Comparison of ENCODE assay signal across 14 cellular contexts in genomic region chr18:3104190-3105054, GRCh38.
DNase-seq lines count a peak whose midpoint lies in the region; ATAC-seq and TF ChIP-seq lines count a peak whose summit lies in the region.
"Had no signal": no experiment of that assay in that cellular context is flagged by ENCODE, and none has a peak within 500 bp of the region (broad histone marks: within the 10 kb centered on the region; RNA-seq: fewer than 3 reads in every experiment).

No MANE protein-coding gene starts in this region.

- TF ChIP-seq CTCF in HFFc6 (IDR thresholded peaks at IDR 0.05) (no peak), astrocyte of the spinal cord (IDR thresholded peaks at IDR 0.05; ENCODE audit: low read depth, low read length) (no peak)

- in situ Hi-C loops in astrocyte of the spinal cord (cut with HindIII; ENCODE audit: low sequenced_read_pairs) = no loop called here

- peaks cover 11% of the 10 kb centered on the region for H3K27me3 Mint-ChIP-seq in HFFc6 (ENCODE audit: insufficient read depth)
- H3K27me3 Mint-ChIP-seq: activated naive CD4-positive, alpha-beta T cell treated with anti-CD3 and anti-CD28 coated beads, Interleukin-2, amount 50 U/mL, for 24 hours; B cell; stimulated activated naive B cell treated with anti-CD40 and anti-IgM and Interleukin-4, amounts not matched to agents 10 μg/mL and 1 μg/mL and 100 μg/mL, for 72 hours had no signal

- H3K27ac Mint-ChIP-seq in HFFc6 = no peak overlapping the region
- H3K27ac Mint-ChIP-seq: activated naive CD4-positive, alpha-beta T cell treated with anti-CD3 and anti-CD28 coated beads, Interleukin-2, amount 50 U/mL, for 24 hours; B cell; stimulated activated naive B cell treated with anti-CD40 and anti-IgM and Interleukin-4, amounts not matched to agents 10 μg/mL and 1 μg/mL and 100 μg/mL, for 72 hours had no signal

- no peaks in the 10 kb centered on the region for H3K36me3 Mint-ChIP-seq in HFFc6 (ENCODE audit: low read depth)
- H3K36me3 Mint-ChIP-seq: stimulated activated naive B cell treated with anti-CD40 and anti-IgM and Interleukin-4, amounts not matched to agents 10 μg/mL and 1 μg/mL and 100 μg/mL, for 72 hours had no signal

- DNase-seq in A172 (ENCODE audit: low spot score) = peak; percentile 26
- peak; percentile 45 for DNase-seq in HFFc6
- DNase-seq in astrocyte of the spinal cord (ENCODE audit: low read depth, low spot score) = peak; percentile 29
- DNase-seq in islet precursor cell = peak; percentile 22
- no peak for DNase-seq in activated effector memory CD4-positive, alpha-beta T cell treated with Interleukin-2 at 50 U/mL for 16 hours
- DNase-seq in DMS79 treated with DMSO at 0.1 percent for 48 hours (lab: John Stamatoyannopoulos, UW) = no peak
- DNase-seq in NCI-H748 treated with DMSO at 0.1 percent for 48 hours (lab: John Stamatoyannopoulos, UW) = no peak
- DNase-seq: activated CD4-positive, alpha-beta T cell treated with anti-CD3 and anti-CD28 coated beads, Interleukin-2, amount 50 U/mL, for 4 hours; effector CD4-positive, alpha-beta T cell; GOT3; stimulated activated naive B cell treated with anti-CD40 and anti-IgM and Interleukin-4, amounts not matched to agents 10 μg/mL and 1 μg/mL and 100 μg/mL, for 72 hours had no signal

- no peaks in the 10 kb centered on the region for H3K9me3 Mint-ChIP-seq in HFFc6
- H3K9me3 Mint-ChIP-seq: activated naive CD4-positive, alpha-beta T cell treated with anti-CD3 and anti-CD28 coated beads, Interleukin-2, amount 50 U/mL, for 24 hours; stimulated activated naive B cell treated with anti-CD40 and anti-IgM and Interleukin-4, amounts not matched to agents 10 μg/mL and 1 μg/mL and 100 μg/mL, for 72 hours had no signal

- H3K4me3 ChIP-seq in astrocyte of the spinal cord (ENCODE audit: low read depth, low read length) = no peak overlapping the region

- peak overlapping the region; percentile 46 for H3K4me3 Mint-ChIP-seq in HFFc6
- H3K4me3 Mint-ChIP-seq: activated naive CD4-positive, alpha-beta T cell treated with anti-CD3 and anti-CD28 coated beads, Interleukin-2, amount 50 U/mL, for 24 hours; B cell; stimulated activated naive B cell treated with anti-CD40 and anti-IgM and Interleukin-4, amounts not matched to agents 10 μg/mL and 1 μg/mL and 100 μg/mL, for 72 hours had no signal

- no peak for ATAC-seq in HG03280 (IDR thresholded peaks at IDR 0.05; ENCODE audit: unreplicated experiment)
- ATAC-seq: stimulated activated naive B cell treated with anti-CD40 and anti-IgM and Interleukin-4, amounts not matched to agents 10 μg/mL and 1 μg/mL and 100 μg/mL, for 72 hours had no signal

- peaks cover 11% of the 10 kb centered on the region for H3K4me1 Mint-ChIP-seq in HFFc6 (ENCODE audit: low read depth)
- H3K4me1 Mint-ChIP-seq: B cell; stimulated activated naive B cell treated with anti-CD40 and anti-IgM and Interleukin-4, amounts not matched to agents 10 μg/mL and 1 μg/mL and 100 μg/mL, for 72 hours had no signal

Comparison
In these comparisons a context has a peak if more than half of its experiments do, and no peak if none do; other contexts are left out.
1. DNase-seq: peak in A172 (single experiment), HFFc6 (single experiment), astrocyte of the spinal cord (single experiment) and islet precursor cell (single experiment); none in activated effector memory CD4-positive, alpha-beta T cell treated with Interleukin-2 at 50 U/mL for 16 hours (single experiment), DMS79 treated with DMSO at 0.1 percent for 48 hours (single experiment) and NCI-H748 treated with DMSO at 0.1 percent for 48 hours (single experiment).